ENCODE assay signal across 12 cellular contexts in the genomic region with DNA sequence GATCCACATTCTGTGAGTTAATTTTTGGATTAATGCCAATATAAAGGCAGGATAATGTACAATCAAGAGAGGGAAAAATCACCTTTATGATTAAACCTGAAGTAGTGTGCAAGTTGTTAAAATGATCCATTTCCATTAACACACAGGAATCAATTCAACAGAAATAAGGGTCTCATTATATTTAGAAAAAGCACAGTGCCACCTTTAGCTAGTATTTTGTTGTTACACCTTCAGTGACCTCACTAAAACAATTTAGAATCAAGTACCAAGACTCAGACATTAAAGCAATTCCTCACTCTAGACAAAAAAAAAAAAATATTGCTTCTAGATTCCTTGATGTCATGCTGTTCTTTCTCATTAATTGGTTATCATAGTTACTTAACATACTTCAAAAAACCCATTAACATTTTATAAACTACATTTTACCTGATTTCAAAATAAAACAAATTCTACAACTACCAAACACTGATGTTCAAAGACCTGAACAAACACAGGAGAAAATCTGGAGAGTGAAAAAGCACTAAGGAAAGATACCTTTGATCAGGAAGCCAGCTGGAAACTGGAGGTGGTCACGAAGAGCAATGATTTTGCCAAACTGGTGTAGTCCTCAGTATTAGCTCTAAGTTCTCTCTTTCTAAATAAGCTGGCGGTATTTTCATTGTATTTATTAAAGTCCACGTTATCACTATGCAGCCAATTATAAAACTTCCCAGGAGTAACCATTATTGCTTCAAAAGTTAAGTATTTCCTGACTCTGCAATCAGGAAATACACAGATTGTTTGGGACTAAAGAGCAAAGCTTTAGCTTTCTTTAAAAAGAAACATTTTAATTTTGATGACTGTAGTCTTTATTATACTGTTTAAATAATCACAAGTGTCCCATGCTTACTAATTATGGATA.
DNase-seq lines count a peak whose midpoint lies in the region; ATAC-seq and TF ChIP-seq lines count a peak whose summit lies in the region.
"Had no signal": no experiment of that assay in that cellular context is flagged by ENCODE, and none has a peak within 500 bp of the region (broad histone marks: within the 10 kb centered on the region; RNA-seq: fewer than 3 reads in every experiment).

No MANE protein-coding gene starts in this region.

- H3K4me1 ChIP-seq in GM23248 (ENCODE audit: insufficient read depth) (peaks cover 44% of the 10 kb centered on the region), MM.1S (ENCODE audit: low read length) (no peaks in the 10 kb centered on the region)

- 73 to 79% methylated on average over 3 of the region's 3 CpGs for WGBS in GM23248 (ENCODE audit: low coverage in 1 of 2, low lambda C conversion rate in 2 of 2, missing lambda C conversion rate in 2 of 2), 2 experiments

- H3K36me3 ChIP-seq in GM23248 (ENCODE audit: low read depth) (no peaks in the 10 kb centered on the region), MM.1S (replicated peaks; ENCODE audit: insufficient read depth, low read length) (no peaks in the 10 kb centered on the region)

- H4K20me1 ChIP-seq in GM23248 (ENCODE audit: insufficient read depth), result no peaks in the 10 kb centered on the region
- H4K20me1 ChIP-seq in MM.1S (ENCODE audit: insufficient read depth, low read length), result no peaks in the 10 kb centered on the region

- H2AFZ ChIP-seq in GM23248, result no peak overlapping the region
- H2AFZ ChIP-seq in MM.1S (ENCODE audit: low read length), result no peak overlapping the region

- no peak for DNase-seq in T-helper 2 cell treated with Interferon-gamma antibody and Interleukin-4, amounts not matched to agents 5 μg/mL and 100 μg/mL, for 36 hours (ENCODE audit: low spot score)
- DNase-seq in T-helper 2 cell (no peak), GM23248 (no peak), natural killer cell (no peak), nucleus accumbens (lab: John Stamatoyannopoulos, UW) (no peak), DMS 273 treated with DMSO at 0.1 percent for 48 hours (lab: John Stamatoyannopoulos, UW) (no peak), MM.1S (no peak)
- no peak for DNase-seq in activated naive CD8-positive, alpha-beta T cell treated with anti-CD3 and anti-CD28 coated beads, Interleukin-2, amount 50 U/mL, for 24 hours
- DNase-seq: activated CD4-positive, alpha-beta T cell treated with anti-CD3 and anti-CD28 coated beads for 1 hour; Karpas-422; SHP77 treated with DMSO at 0.1 percent for 48 hours had no signal

- no peaks in the 10 kb centered on the region for H3K27me3 ChIP-seq in GM23248 (replicated peaks; ENCODE audit: insufficient read depth)
- no peaks in the 10 kb centered on the region for H3K27me3 ChIP-seq in MM.1S (replicated peaks; ENCODE audit: insufficient read depth, low read length)
- H3K27me3 ChIP-seq: esophagus muscularis mucosa had no signal

- H3K4me2 ChIP-seq in GM23248 (ENCODE audit: unreplicated experiment), result peak overlapping the region; percentile 51
- no peak overlapping the region for H3K4me2 ChIP-seq in MM.1S (ENCODE audit: low read depth, low read length)

- H3F3A ChIP-seq in GM23248 (ENCODE audit: insufficient read depth), result peaks cover 42% of the 10 kb centered on the region
- H3F3A ChIP-seq in MM.1S (ENCODE audit: insufficient read depth, low read length), result no peaks in the 10 kb centered on the region

- peak overlapping the region; percentile 88 for H3K27ac Mint-ChIP-seq in T-helper 2 cell treated with Interferon-gamma antibody and Interleukin-4, amounts not matched to agents 5 μg/mL and 100 μg/mL, for 36 hours
- peak overlapping the region; percentile 94 for H3K27ac Mint-ChIP-seq in activated naive CD8-positive, alpha-beta T cell treated with anti-CD3 and anti-CD28 coated beads, Interleukin-2, amount 50 U/mL, for 24 hours
- peak overlapping the region; percentile 80 to 91 for H3K27ac Mint-ChIP-seq in natural killer cell

- H3K36me3 Mint-ChIP-seq in T-helper 2 cell treated with Interferon-gamma antibody and Interleukin-4, amounts not matched to agents 5 μg/mL and 100 μg/mL, for 36 hours (ENCODE audit: low read depth), result no peaks in the 10 kb centered on the region
- H3K36me3 Mint-ChIP-seq in activated naive CD8-positive, alpha-beta T cell treated with anti-CD3 and anti-CD28 coated beads, Interleukin-2, amount 50 U/mL, for 24 hours (ENCODE audit: low read depth), result no peaks in the 10 kb centered on the region
- no peaks in the 10 kb centered on the region for H3K36me3 Mint-ChIP-seq in natural killer cell

- peak overlapping the region; percentile 74 for H3K4me3 Mint-ChIP-seq in T-helper 2 cell treated with Interferon-gamma antibody and Interleukin-4, amounts not matched to agents 5 μg/mL and 100 μg/mL, for 36 hours
- H3K4me3 Mint-ChIP-seq in activated naive CD8-positive, alpha-beta T cell treated with anti-CD3 and anti-CD28 coated beads, Interleukin-2, amount 50 U/mL, for 24 hours, result peak overlapping the region; percentile 67
- peak overlapping the region; percentile 82 for H3K4me3 Mint-ChIP-seq in natural killer cell

- H3K4me3 ChIP-seq in GM23248 (peak overlapping the region; percentile 56), MM.1S (ENCODE audit: low read length) (no peak overlapping the region)
- H3K4me3 ChIP-seq: esophagus muscularis mucosa had no signal

- TF ChIP-seq CTCF in natural killer cell (IDR thresholded peaks at IDR 0.05) (no peak), MM.1S (IDR thresholded peaks at IDR 0.05; ENCODE audit: low read length) (no peak)

- H3K9me3 ChIP-seq in GM23248 (ENCODE audit: low read depth) (no peaks in the 10 kb centered on the region), MM.1S (replicated peaks; ENCODE audit: insufficient read depth, low read length) (no peaks in the 10 kb centered on the region)
- H3K9me3 ChIP-seq: esophagus muscularis mucosa had no signal

- H3K9me2 ChIP-seq in GM23248 (ENCODE audit: insufficient read depth) (no peaks in the 10 kb centered on the region; the same call in 1 of the 2 replicates), MM.1S (replicated peaks; ENCODE audit: insufficient read depth, low read length) (no peaks in the 10 kb centered on the region)

- in situ Hi-C loops in GM23248 (cut with MboI), result no loop called here

- no peaks in the 10 kb centered on the region for H3K9me3 Mint-ChIP-seq in T-helper 2 cell treated with Interferon-gamma antibody and Interleukin-4, amounts not matched to agents 5 μg/mL and 100 μg/mL, for 36 hours
- H3K9me3 Mint-ChIP-seq in activated naive CD8-positive, alpha-beta T cell treated with anti-CD3 and anti-CD28 coated beads, Interleukin-2, amount 50 U/mL, for 24 hours, result no peaks in the 10 kb centered on the region
- H3K9me3 Mint-ChIP-seq in natural killer cell, result no peaks in the 10 kb centered on the region

- H3K79me2 ChIP-seq in GM23248 (ENCODE audit: insufficient read depth), result peaks cover 13% of the 10 kb centered on the region; the same call in 1 of the 2 replicates
- no peaks in the 10 kb centered on the region for H3K79me2 ChIP-seq in MM.1S (ENCODE audit: low read length)

- ATAC-seq in activated naive CD8-positive, alpha-beta T cell treated with anti-CD3 and anti-CD28 coated beads, Interleukin-2, amount 50 U/mL, for 24 hours, result no peak
- ATAC-seq in natural killer cell, result no peak

- H3K9ac ChIP-seq in GM23248 (peak overlapping the region; percentile 47), MM.1S (ENCODE audit: low read length) (no peak overlapping the region)

- no peaks in the 10 kb centered on the region for H3K27me3 Mint-ChIP-seq in T-helper 2 cell treated with Interferon-gamma antibody and Interleukin-4, amounts not matched to agents 5 μg/mL and 100 μg/mL, for 36 hours (ENCODE audit: low read depth)
- H3K27me3 Mint-ChIP-seq in activated naive CD8-positive, alpha-beta T cell treated with anti-CD3 and anti-CD28 coated beads, Interleukin-2, amount 50 U/mL, for 24 hours, result peaks cover 2% of the 10 kb centered on the region
- H3K27me3 Mint-ChIP-seq in natural killer cell (ENCODE audit: low read depth in 2 of 2), result no peaks in the 10 kb centered on the region

- intact Hi-C loops in natural killer cell (cut with micrococcal nuclease), result loop anchor here (5.0 kb wide), 2 partner anchors 116 to 171 kb away; a partner anchor contains a TSS

- H3K27ac ChIP-seq in GM23248, result peak overlapping the region; percentile 80
- no peak overlapping the region for H3K27ac ChIP-seq in MM.1S (ENCODE audit: low read length)

- peaks cover 25% of the 10 kb centered on the region for H3K4me1 Mint-ChIP-seq in T-helper 2 cell treated with Interferon-gamma antibody and Interleukin-4, amounts not matched to agents 5 μg/mL and 100 μg/mL, for 36 hours (ENCODE audit: low read depth)
- peaks cover 60% of the 10 kb centered on the region for H3K4me1 Mint-ChIP-seq in activated naive CD8-positive, alpha-beta T cell treated with anti-CD3 and anti-CD28 coated beads, Interleukin-2, amount 50 U/mL, for 24 hours
- H3K4me1 Mint-ChIP-seq in natural killer cell, result peaks cover 18% of the 10 kb centered on the region in 2 donors
